In the genomic region with DNA sequence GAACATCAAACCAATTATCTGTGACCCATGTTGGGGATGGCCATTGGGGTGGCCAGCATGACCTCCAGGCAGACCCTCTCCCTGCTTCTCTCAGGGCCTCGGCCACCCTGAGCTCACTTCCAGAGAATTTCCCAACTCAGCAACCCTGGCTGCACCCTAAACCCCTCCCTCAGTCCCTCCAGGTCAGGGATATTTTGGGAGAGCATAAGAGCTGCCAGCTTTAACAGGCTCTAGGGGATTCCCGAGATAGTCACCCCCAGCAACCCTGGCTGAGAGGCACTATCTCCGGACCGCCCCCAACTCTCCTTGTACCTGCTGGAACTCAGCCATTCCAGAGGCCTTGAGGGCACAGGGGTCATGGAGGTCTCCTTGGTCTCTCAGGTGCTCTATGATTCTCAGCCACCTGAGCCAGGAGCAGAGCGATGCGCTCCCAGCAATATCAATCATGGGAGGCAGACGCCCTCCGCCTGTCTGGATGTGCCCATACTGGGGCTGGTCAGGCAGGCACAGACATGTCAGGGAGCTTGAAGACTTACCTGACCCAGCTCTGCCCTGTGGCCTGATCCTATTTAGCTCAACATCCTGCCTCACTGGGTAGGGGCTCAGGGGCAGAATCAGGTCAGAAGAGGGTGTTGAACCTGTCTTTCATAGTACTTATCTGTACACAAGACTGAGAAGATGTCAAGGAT, we compare ENCODE assay signal across 1 cellular context.
TF ChIP-seq lines count a peak whose summit lies in the region.

No MANE protein-coding gene starts in this region.

TF ChIP-seq in HepG2, 621 proteins besides CTCF, POLR2A, EP300 and RAD21:
- TF ChIP-seq ZNF644 (CRISPR knock-in tag; IDR thresholded peaks at IDR 0.05; ENCODE audit: low read depth) (no peak), HMG20A (CRISPR knock-in tag; IDR thresholded peaks at IDR 0.05; ENCODE audit: borderline replicate concordance) (no peak), MTA3 (CRISPR knock-in tag; IDR thresholded peaks at IDR 0.05) (no peak), ZFP1 (CRISPR knock-in tag; IDR thresholded peaks at IDR 0.05) (no peak), RORA (CRISPR knock-in tag; IDR thresholded peaks at IDR 0.05) (no peak), MAFG (CRISPR knock-in tag; IDR thresholded peaks at IDR 0.05) (no peak), MYC (CRISPR knock-in tag; IDR thresholded peaks at IDR 0.05; ENCODE audit: borderline replicate concordance) (0 out of 2 replicates have a peak, but pooled peaks have one; percentile 4)
